ENCODE assay signal across 12 cellular contexts in the genomic region with DNA sequence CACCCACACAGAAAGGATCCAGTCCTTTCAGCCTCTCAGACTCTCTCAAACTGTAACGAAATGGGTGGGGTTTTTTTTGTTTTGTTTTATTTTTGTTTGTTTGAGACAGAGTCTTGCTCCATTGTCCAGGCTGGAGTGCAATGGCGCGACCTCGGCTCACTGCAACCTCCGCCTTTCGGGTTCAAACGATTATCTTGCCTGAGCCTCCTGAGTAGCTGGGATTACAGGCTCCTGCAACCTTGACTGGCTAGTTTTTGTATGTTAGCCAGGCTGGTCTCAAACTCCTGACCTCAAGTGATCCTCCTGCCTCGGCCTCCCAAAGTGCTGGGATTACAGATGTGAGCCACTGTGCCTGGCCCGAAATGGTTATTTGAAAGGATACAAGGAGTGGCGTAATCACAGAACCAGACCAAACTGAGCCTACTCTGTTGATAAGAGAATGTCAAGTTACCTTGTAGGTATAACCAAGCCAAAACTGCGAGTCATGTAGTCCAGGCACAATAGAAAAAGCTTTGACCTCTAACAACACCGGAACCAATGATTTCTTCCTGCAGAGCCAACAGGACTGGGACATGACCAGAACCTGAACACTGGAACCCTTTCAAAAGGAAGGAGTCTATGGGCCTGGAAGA.
DNase-seq lines count a peak whose midpoint lies in the region; ATAC-seq and TF ChIP-seq lines count a peak whose summit lies in the region.
"Had no signal": no experiment of that assay in that cellular context is flagged by ENCODE, and none has a peak within 500 bp of the region (broad histone marks: within the 10 kb centered on the region; RNA-seq: fewer than 3 reads in every experiment).

No MANE protein-coding gene starts in this region.

- H3K27ac Mint-ChIP-seq in activated naive CD4-positive, alpha-beta T cell treated with anti-CD3 and anti-CD28 coated beads, Interleukin-2, amount 50 U/mL, for 24 hours, result peak overlapping the region; percentile 27
- H3K27ac Mint-ChIP-seq in activated CD8-positive, alpha-beta T cell treated with anti-CD3 and anti-CD28 coated beads, Interleukin-2, amount 10 ng/mL, durations not matched to agents 7 days and 5 days, result peak overlapping the region; percentile 86

- no peak for ATAC-seq in activated CD8-positive, alpha-beta T cell treated with anti-CD3 and anti-CD28 coated beads, Interleukin-2, amount 10 ng/mL, durations not matched to agents 7 days and 5 days
- ATAC-seq in right cardiac atrium (peak; percentile 8 to 19), GM21515 (IDR thresholded peaks at IDR 0.05; ENCODE audit: unreplicated experiment) (no peak), GM21528 (IDR thresholded peaks at IDR 0.05; ENCODE audit: low FRiP score, unreplicated experiment) (no peak)

- intact Hi-C loops in right cardiac atrium (cut with DNase I) (loop anchor here (1.0 to 5.0 kb wide), 3 partner anchors 99 to 101 kb away; a partner anchor contains a TSS), testis (cut with DNase I; ENCODE audit: low total_unique reads) (loop anchor here (10.0 kb wide), 1 partner anchor 97 kb away; a partner anchor contains a TSS)

- 60% methylated on average over 12 of the region's 12 CpGs for WGBS in right cardiac atrium
- WGBS in testis, 2 donors, result 59 to 78% methylated on average over 12 of the region's 12 CpGs

- peaks cover 12% of the 10 kb centered on the region for H3K4me1 ChIP-seq in right cardiac atrium (ENCODE audit: control insufficient read depth, insufficient read depth, low read length)
- peaks cover 36% of the 10 kb centered on the region for H3K4me1 ChIP-seq in testis
- H3K4me1 ChIP-seq: colonic mucosa had no signal

- H3K4me3 Mint-ChIP-seq in activated naive CD4-positive, alpha-beta T cell treated with anti-CD3 and anti-CD28 coated beads, Interleukin-2, amount 50 U/mL, for 24 hours, result peak overlapping the region; percentile 26
- peak overlapping the region; percentile 41 for H3K4me3 Mint-ChIP-seq in activated CD8-positive, alpha-beta T cell treated with anti-CD3 and anti-CD28 coated beads, Interleukin-2, amount 10 ng/mL, durations not matched to agents 7 days and 5 days
- H3K4me3 Mint-ChIP-seq: activated T-cell treated with anti-CD3 and anti-CD28 coated beads, Interleukin-2, amount 50 U/mL, for 4 hours had no signal

- no peak for TF ChIP-seq CTCF in testis (IDR thresholded peaks at IDR 0.05)

- H3K27me3 Mint-ChIP-seq in activated naive CD4-positive, alpha-beta T cell treated with anti-CD3 and anti-CD28 coated beads, Interleukin-2, amount 50 U/mL, for 24 hours, result no peaks in the 10 kb centered on the region
- no peaks in the 10 kb centered on the region for H3K27me3 Mint-ChIP-seq in activated CD8-positive, alpha-beta T cell treated with anti-CD3 and anti-CD28 coated beads, Interleukin-2, amount 10 ng/mL, durations not matched to agents 7 days and 5 days (ENCODE audit: low read depth)

- no peaks in the 10 kb centered on the region for H3K9me3 Mint-ChIP-seq in activated naive CD4-positive, alpha-beta T cell treated with anti-CD3 and anti-CD28 coated beads, Interleukin-2, amount 50 U/mL, for 24 hours
- H3K9me3 Mint-ChIP-seq in activated CD8-positive, alpha-beta T cell treated with anti-CD3 and anti-CD28 coated beads, Interleukin-2, amount 10 ng/mL, durations not matched to agents 7 days and 5 days (ENCODE audit: insufficient read depth), result no peaks in the 10 kb centered on the region
- H3K9me3 Mint-ChIP-seq: activated T-cell treated with anti-CD3 and anti-CD28 coated beads, Interleukin-2, amount 50 U/mL, for 4 hours had no signal

- TF ChIP-seq POLR2A in testis (IDR thresholded peaks at IDR 0.05), result no peak

- no peaks in the 10 kb centered on the region for H3K36me3 ChIP-seq in testis (ENCODE audit: low read depth, missing control alignments)
- H3K36me3 ChIP-seq: colonic mucosa, left lung had no signal

- H3K9me3 ChIP-seq in right cardiac atrium (ENCODE audit: control insufficient read depth, low read length) (no peaks in the 10 kb centered on the region), testis (no peaks in the 10 kb centered on the region)
- H3K9me3 ChIP-seq: colonic mucosa, left lung had no signal

- H3K4me1 Mint-ChIP-seq in activated naive CD4-positive, alpha-beta T cell treated with anti-CD3 and anti-CD28 coated beads, Interleukin-2, amount 50 U/mL, for 24 hours, result peaks cover 36% of the 10 kb centered on the region
- H3K4me1 Mint-ChIP-seq in activated CD8-positive, alpha-beta T cell treated with anti-CD3 and anti-CD28 coated beads, Interleukin-2, amount 10 ng/mL, durations not matched to agents 7 days and 5 days (ENCODE audit: low read depth), result peaks cover 24% of the 10 kb centered on the region

- H3K36me3 Mint-ChIP-seq in activated naive CD4-positive, alpha-beta T cell treated with anti-CD3 and anti-CD28 coated beads, Interleukin-2, amount 50 U/mL, for 24 hours, result no peaks in the 10 kb centered on the region
- no peaks in the 10 kb centered on the region for H3K36me3 Mint-ChIP-seq in activated CD8-positive, alpha-beta T cell treated with anti-CD3 and anti-CD28 coated beads, Interleukin-2, amount 10 ng/mL, durations not matched to agents 7 days and 5 days (ENCODE audit: low read depth)

- H3K4me3 ChIP-seq in right cardiac atrium (ENCODE audit: low read length) (no peak overlapping the region), testis (no peak overlapping the region)
- H3K4me3 ChIP-seq: colonic mucosa, left lung had no signal

- peak overlapping the region; percentile 18 for H3K27ac ChIP-seq in right cardiac atrium (ENCODE audit: low read length)
- H3K27ac ChIP-seq in testis, result peak overlapping the region; percentile 47 to 50
- H3K27ac ChIP-seq: colonic mucosa, left lung had no signal

- no peak for DNase-seq in activated naive CD4-positive, alpha-beta T cell (lab: John Stamatoyannopoulos, UW)
- no peak for DNase-seq in activated CD8-positive, alpha-beta T cell treated with anti-CD3 and anti-CD28 coated beads, Interleukin-2, amount 10 ng/mL, durations not matched to agents 7 days and 5 days
- DNase-seq in right cardiac atrium, result no peak
- no peak for DNase-seq in testis
- no peak for DNase-seq in HEK293T (ENCODE audit: extremely low spot score)
- DNase-seq: NCI-H2029 had no signal

- POLR2A ChIA-PET in activated CD8-positive, alpha-beta T cell treated with anti-CD3 and anti-CD28 coated beads, Interleukin-2, amount 10 ng/mL, durations not matched to agents 7 days and 5 days (lab: Charles Lee), result interaction anchor here (0.9 to 1.6 kb wide), 8 partner anchors 78 to 140 kb away, joined by 3 to 7 read pairs (median 3); a partner anchor contains a TSS
- POLR2A ChIA-PET in HEK293T (lab: Yijun Ruan, JAX), result interaction anchor here (1.0 kb wide), 1 partner anchor 101 kb away, joined by 3 read pairs; no protein-coding TSS in a partner anchor

- CTCF ChIA-PET in activated CD8-positive, alpha-beta T cell treated with anti-CD3 and anti-CD28 coated beads, Interleukin-2, amount 10 ng/mL, durations not matched to agents 7 days and 5 days (lab: Charles Lee), result interaction anchor here (0.7 to 7.3 kb wide), 41 partner anchors 11 to 393 kb away, joined by 3 to 162 read pairs (median 5); a partner anchor contains a TSS
- CTCF ChIA-PET in HEK293T (lab: Yijun Ruan, JAX), result interaction anchor here (0.6 to 5.8 kb wide), 14 partner anchors 11 to 556 kb away, joined by 3 to 68 read pairs (median 4); a partner anchor contains a TSS

- H3K27me3 ChIP-seq in right cardiac atrium (ENCODE audit: control insufficient read depth, insufficient read depth) (no peaks in the 10 kb centered on the region), testis (no peaks in the 10 kb centered on the region)
- H3K27me3 ChIP-seq: colonic mucosa, left lung had no signal

TF ChIP-seq in HEK293T, 16 proteins besides CTCF, POLR2A, EP300 and RAD21:
- TF ChIP-seq ARNT (IDR thresholded peaks at IDR 0.05) (no peak), FOXK2 (IDR thresholded peaks at IDR 0.05) (no peak), HDGF (IDR thresholded peaks at IDR 0.05; ENCODE audit: borderline replicate concordance) (no peak)
- TF ChIP-seq, protein P1, sequence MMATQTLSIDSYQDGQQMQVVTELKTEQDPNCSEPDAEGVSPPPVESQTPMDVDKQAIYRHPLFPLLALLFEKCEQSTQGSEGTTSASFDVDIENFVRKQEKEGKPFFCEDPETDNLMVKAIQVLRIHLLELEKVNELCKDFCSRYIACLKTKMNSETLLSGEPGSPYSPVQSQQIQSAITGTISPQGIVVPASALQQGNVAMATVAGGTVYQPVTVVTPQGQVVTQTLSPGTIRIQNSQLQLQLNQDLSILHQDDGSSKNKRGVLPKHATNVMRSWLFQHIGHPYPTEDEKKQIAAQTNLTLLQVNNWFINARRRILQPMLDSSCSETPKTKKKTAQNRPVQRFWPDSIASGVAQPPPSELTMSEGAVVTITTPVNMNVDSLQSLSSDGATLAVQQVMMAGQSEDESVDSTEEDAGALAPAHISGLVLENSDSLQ (IDR thresholded peaks at IDR 0.05), result no peak

Comparison
In these comparisons a context has a peak if more than half of its experiments do, and no peak if none do; other contexts are left out.
1. ATAC-seq: peak in right cardiac atrium (2 of 2); none in activated CD8-positive, alpha-beta T cell treated with anti-CD3 and anti-CD28 coated beads, Interleukin-2, amount 10 ng/mL, durations not matched to agents 7 days and 5 days (single experiment), GM21515 (single experiment) and GM21528 (single experiment).